9 cellular contexts compared by ENCODE assay signal in genomic region chr11:94769897-94770296, GRCh38. TPM values are rescaled to one million over a fixed set of nuclear protein-coding genes. Genes with fewer than 3 reads are reported as not detected.
DNase-seq lines count a peak whose midpoint lies in the region; ATAC-seq and TF ChIP-seq lines count a peak whose summit lies in the region.
"Had no signal": no experiment of that assay in that cellular context is flagged by ENCODE, and none has a peak within 500 bp of the region (broad histone marks: within the 10 kb centered on the region; RNA-seq: fewer than 3 reads in every experiment).

No MANE protein-coding gene starts in this region.

- DNase-seq in HK-2 (ENCODE audit: unreplicated experiment) (peak; percentile 10), colonic mucosa (no peak), NCI-H1694 treated with DMSO at 0.1 percent for 48 hours (lab: John Stamatoyannopoulos, UW) (no peak), activated gamma-delta T cell (lab: John Stamatoyannopoulos, UW) (no peak)
- no peak for DNase-seq in activated effector memory CD4-positive, alpha-beta T cell treated with anti-CD3 and anti-CD28 coated beads, Interleukin-2, amount 50 U/mL, for 16 hours
- DNase-seq: kidney glomerular epithelial cell had no signal

- H3K27me3 ChIP-seq in ACC112 (ENCODE audit: insufficient read depth, low read length) (no peaks in the 10 kb centered on the region), colonic mucosa (peaks cover 31% of the 10 kb centered on the region), muscle layer of colon (ENCODE audit: control insufficient read depth in 1 of 2, insufficient read depth in 2 of 2, low read length in 2 of 2) (no peaks in the 10 kb centered on the region)

- no peak for ATAC-seq in GM18907 (IDR thresholded peaks at IDR 0.05; ENCODE audit: unreplicated experiment)

- H3K4me3 ChIP-seq in ACC112 (ENCODE audit: low read depth, low read length) (peak overlapping the region; percentile 92), colonic mucosa (peak overlapping the region; percentile 51), muscle layer of colon (ENCODE audit: low read depth in 1 of 2, low read length in 2 of 2) (peak overlapping the region; percentile 81 to 97)

- intact Hi-C loops in colonic mucosa (cut with DNase I), result no loop called here

- H3K36me3 ChIP-seq in ACC112 (ENCODE audit: insufficient read depth, low read length) (no peaks in the 10 kb centered on the region), colonic mucosa (no peaks in the 10 kb centered on the region), muscle layer of colon (ENCODE audit: insufficient read depth, low read length) (no peaks in the 10 kb centered on the region)

- H3K9me3 ChIP-seq in colonic mucosa (no peaks in the 10 kb centered on the region), muscle layer of colon (ENCODE audit: low read length) (no peaks in the 10 kb centered on the region)

- H3K27ac ChIP-seq in ACC112 (ENCODE audit: low read depth, low read length) (no peak overlapping the region), colonic mucosa (peak overlapping the region; percentile 85), muscle layer of colon (ENCODE audit: low read depth, low read length) (peak overlapping the region; percentile 87)

- no peak for TF ChIP-seq CTCF in colonic mucosa (IDR thresholded peaks at IDR 0.05)

- H3K4me1 ChIP-seq in ACC112 (ENCODE audit: control insufficient read depth, insufficient read depth, low read length, unreplicated experiment) (peaks cover 24% of the 10 kb centered on the region), colonic mucosa (no peaks in the 10 kb centered on the region), muscle layer of colon (ENCODE audit: insufficient read depth, low read length) (peaks cover 67% of the 10 kb centered on the region)

- H3K9ac ChIP-seq in colonic mucosa (ENCODE audit: low read depth in 2 of 2, low read length in 2 of 2), result no peak overlapping the region
- H3K9ac ChIP-seq in muscle layer of colon (ENCODE audit: low read length), result peak overlapping the region; percentile 79

- peaks cover 62% of the 10 kb centered on the region for H3K79me2 ChIP-seq in ACC112 (ENCODE audit: control insufficient read depth, insufficient read depth, low read length, unreplicated experiment)

- no peak overlapping the region for H2AFZ ChIP-seq in ACC112 (ENCODE audit: low read length, unreplicated experiment)

RNA-seq across cellular contexts. Expression of gene AMOTL1, which starts 1.7 kb away (rescaled TPM):
- 10 to 100 TPM in 1 of 2 donors, 1 to 10 TPM in 1; 3.1 to 13.9 TPM for total RNA-seq in colonic mucosa
